Comparison of ENCODE assay signal across 8 cellular contexts in genomic region chrX:106481341-106481740, GRCh38.
DNase-seq lines count a peak whose midpoint lies in the region; ATAC-seq and TF ChIP-seq lines count a peak whose summit lies in the region.

No MANE protein-coding gene starts in this region.

- H3K9me3 ChIP-seq in adrenal gland (replicated peaks in 1 of 3), result no peaks in the 10 kb centered on the region
- H3K9me3 ChIP-seq in left ventricle myocardium inferior (replicated peaks), result no peaks in the 10 kb centered on the region

- intact Hi-C loops in adrenal gland (cut with DNase I) (no loop called here), left ventricle myocardium inferior (cut with micrococcal nuclease) (loop anchor here (10.0 kb wide), 1 partner anchor 313 kb away; no protein-coding TSS in a partner anchor)

- H3K27ac ChIP-seq in adrenal gland (no peak overlapping the region), left ventricle myocardium inferior (replicated peaks) (no peak overlapping the region)

- H3K36me3 ChIP-seq in H7 (replicated peaks; ENCODE audit: control insufficient read depth, insufficient read depth, low read length), result no peaks in the 10 kb centered on the region
- no peaks in the 10 kb centered on the region for H3K36me3 ChIP-seq in adrenal gland (replicated peaks in 1 of 2)
- H3K36me3 ChIP-seq in left ventricle myocardium inferior, result no peaks in the 10 kb centered on the region

- H3K27me3 ChIP-seq in H7 (ENCODE audit: control insufficient read depth, insufficient read depth, low read length), result no peaks in the 10 kb centered on the region
- H3K27me3 ChIP-seq in adrenal gland, result no peaks in the 10 kb centered on the region
- H3K27me3 ChIP-seq in left ventricle myocardium inferior (ENCODE audit: low read depth), result no peaks in the 10 kb centered on the region

- H3K4me3 ChIP-seq in H7 (ENCODE audit: insufficient read depth, low read depth, low read length) (no peak overlapping the region), adrenal gland (no peak overlapping the region), left ventricle myocardium inferior (no peak overlapping the region), retinal pigment epithelial cell (ENCODE audit: low read length) (no peak overlapping the region)

- DNase-seq in DMS79 treated with DMSO at 0.1 percent for 48 hours (lab: John Stamatoyannopoulos, UW), result peak; percentile 26
- no peak for DNase-seq in DMS79 (lab: John Stamatoyannopoulos, UW)
- DNase-seq in H7, result peak; percentile 9
- peak; percentile 59 to 86 for DNase-seq in NCI-H524 (lab: John Stamatoyannopoulos, UW)
- DNase-seq in adrenal gland, result peak; percentile 30 to 73 (median 60)
- DNase-seq in left ventricle myocardium inferior, result no peak
- no peak for DNase-seq in retinal pigment epithelial cell (ENCODE audit: low read depth)

- TF ChIP-seq CTCF in adrenal gland (IDR thresholded peaks at IDR 0.05) (peak; percentile 63 to 89 (median 80)), left ventricle myocardium inferior (IDR thresholded peaks at IDR 0.05; ENCODE audit: borderline replicate concordance) (peak; percentile 73), retinal pigment epithelial cell (conservative IDR thresholded peaks at IDR 0.05; ENCODE audit: low read depth, low read length) (peak; percentile 74)

- H3K4me1 ChIP-seq in adrenal gland (replicated peaks in 1 of 2) (no peaks in the 10 kb centered on the region), left ventricle myocardium inferior (no peaks in the 10 kb centered on the region)

- WGBS in adrenal gland, 4 donors, result 7 to 18% (median 13%) methylated on average over 1 of the region's 1 CpG

- TF ChIP-seq POLR2A in adrenal gland (IDR thresholded peaks at IDR 0.05), result no peak

- no peak for ATAC-seq in GM19397 (IDR thresholded peaks at IDR 0.05; ENCODE audit: unreplicated experiment)

Comparison
In these comparisons a context has a peak if more than half of its experiments do, and no peak if none do; other contexts are left out.
1. DNase-seq: peak in DMS79 treated with DMSO at 0.1 percent for 48 hours (single experiment), H7 (single experiment), NCI-H524 (2 of 2) and adrenal gland (7 of 7); none in DMS79 (single experiment), left ventricle myocardium inferior (single experiment) and retinal pigment epithelial cell (single experiment).
2. Peak in every context shown above with its lines, with median percentiles within 50 percentile points of each other: CTCF ChIP-seq.